15 cellular contexts compared by ENCODE assay signal in genomic region chr18:6961331-6961730, GRCh38.
"Had no signal": no experiment of that assay in that cellular context is flagged by ENCODE, and none has a peak within 500 bp of the region (broad histone marks: within the 10 kb centered on the region; RNA-seq: fewer than 3 reads in every experiment).

No MANE protein-coding gene starts in this region.

- H3K27me3 ChIP-seq: transverse colon had no signal

- DNase-seq: activated CD4-positive, alpha-beta T cell treated with anti-CD3 and anti-CD28 coated beads, Interleukin-2, amount 10 ng/mL, durations not matched to agents 7 days and 5 days; activated CD8-positive, alpha-beta memory T cell treated with anti-CD3 and anti-CD28 coated beads, Interleukin-2, amount 50 U/mL, for 4 hours; activated CD8-positive, alpha-beta T cell treated with anti-CD3 and anti-CD28 coated beads, Interleukin-2, amount 10 ng/mL, durations not matched to agents 7 days and 5 days; activated effector memory CD4-positive, alpha-beta T cell treated with anti-CD3 and anti-CD28 coated beads, Interleukin-2, amount 50 U/mL, for 16 hours; activated naive CD4-positive, alpha-beta T cell treated with anti-CD3 and anti-CD28 coated beads, Interleukin-2, amount 50 U/mL, for 16 hours; activated T-cell treated with anti-CD3 and anti-CD28 coated beads, Interleukin-2, amount 50 U/mL, for 48 hours; aorta; effector memory CD8-positive, alpha-beta T cell; glutamatergic neuron; hippocampal formation; stimulated activated naive CD8-positive, alpha-beta T cell treated with anti-CD3 and anti-CD28 coated beads, Interleukin-15, Interleukin-2, amounts not matched to agents 100 U/mL and 50 U/mL, for 24 hours; T1000; transverse colon had no signal

- ATAC-seq: activated CD4-positive, CD25-positive, alpha-beta regulatory T cell treated with anti-CD3 and anti-CD28 coated beads, Interleukin-2, amount 50 U/mL, for 24 hours; activated CD8-positive, alpha-beta T cell treated with anti-CD3 and anti-CD28 coated beads, Interleukin-2, amount 10 ng/mL, durations not matched to agents 7 days and 5 days; effector memory CD8-positive, alpha-beta T cell; stimulated activated naive CD8-positive, alpha-beta T cell treated with anti-CD3 and anti-CD28 coated beads, Interleukin-15, Interleukin-2, amounts not matched to agents 100 U/mL and 50 U/mL, for 24 hours had no signal

- H3K4me3 ChIP-seq: lung, transverse colon had no signal

- H3K36me3 ChIP-seq: transverse colon had no signal

- H3K9me3 ChIP-seq: transverse colon had no signal
